8 cellular contexts compared by ENCODE assay signal in genomic region chr20:25057234-25058050, GRCh38. TPM values are rescaled to one million over a fixed set of nuclear protein-coding genes. Genes with fewer than 3 reads are reported as not detected.
A peak's percentile ranks its signal among the peaks of the same experiment; 100 is the strongest.
DNase-seq lines count a peak whose midpoint lies in the region; ATAC-seq and TF ChIP-seq lines count a peak whose summit lies in the region.

No MANE protein-coding gene starts in this region.

- no peak overlapping the region for H3K27ac Mint-ChIP-seq in Calu3 (ENCODE audit: unreplicated experiment)

- H3K27me3 Mint-ChIP-seq in Calu3 (ENCODE audit: unreplicated experiment), result peaks cover 24% of the 10 kb centered on the region

- H3K4me1 ChIP-seq in adipocyte (ENCODE audit: control insufficient read depth, insufficient read depth, low read length) (peaks cover 52% of the 10 kb centered on the region), right cardiac atrium (ENCODE audit: control insufficient read depth, insufficient read depth, low read length) (peaks cover 14% of the 10 kb centered on the region)

- peaks cover 14% of the 10 kb centered on the region for H3K36me3 Mint-ChIP-seq in Calu3 (ENCODE audit: insufficient read depth, unreplicated experiment)

- intact Hi-C loops in Calu3 (cut with micrococcal nuclease; ENCODE audit: unreplicated experiment) (no loop called here), right cardiac atrium (cut with DNase I) (no loop called here)

- whole genome bisulfite sequencing in right cardiac atrium, result under 1% methylated on average over 86 of the region's 86 CpGs

- peak overlapping the region; percentile 54 for H3K4me3 Mint-ChIP-seq in Calu3 (ENCODE audit: low read depth, unreplicated experiment)

- peak overlapping the region; percentile 85 for H3K4me3 ChIP-seq in adipocyte (ENCODE audit: low read length)
- peak overlapping the region; percentile 77 for H3K4me3 ChIP-seq in right cardiac atrium (ENCODE audit: low read length)

- TF ChIP-seq CTCF in Calu3 (IDR thresholded peaks at IDR 0.05; ENCODE audit: unreplicated experiment), result no peak

- H3K9me3 ChIP-seq in adipocyte (ENCODE audit: control insufficient read depth, low read length) (no peaks in the 10 kb centered on the region), right cardiac atrium (ENCODE audit: control insufficient read depth, low read length) (no peaks in the 10 kb centered on the region)

- H3K9ac ChIP-seq in adipocyte (ENCODE audit: low read length), result peak overlapping the region; percentile 90

- H3K4me1 Mint-ChIP-seq in Calu3 (ENCODE audit: low read depth, unreplicated experiment), result peaks cover 17% of the 10 kb centered on the region

- H3K27ac ChIP-seq in right cardiac atrium (ENCODE audit: low read length), result peak overlapping the region; percentile 59

- H3K27me3 ChIP-seq in adipocyte (replicated peaks; ENCODE audit: control insufficient read depth, insufficient read depth, low read length) (peaks cover 26% of the 10 kb centered on the region), right cardiac atrium (ENCODE audit: control insufficient read depth, insufficient read depth) (no peaks in the 10 kb centered on the region)

- no TSS peak for BruUV-seq in Calu3 (replicated peaks; lab: Mats Ljungman, UMichigan)

- H3K9me3 Mint-ChIP-seq in Calu3 (ENCODE audit: low read depth, unreplicated experiment), result no peaks in the 10 kb centered on the region

- ATAC-seq in GM19468 (IDR thresholded peaks at IDR 0.05; ENCODE audit: extremely low read depth, unreplicated experiment) (peak; percentile 13), right cardiac atrium (peak; percentile 82 to 85)

- CTCF ChIA-PET in Calu3 (lab: Charles Lee), result no interaction called here

- no peaks in the 10 kb centered on the region for H3K36me3 ChIP-seq in adipocyte (ENCODE audit: control insufficient read depth, insufficient read depth, low read length, severe bottlenecking)

- peak; percentile 44 for DNase-seq in Calu3
- DNase-seq in HS-27A (ENCODE audit: low read depth), result peak; percentile 35
- peak; percentile 71 for DNase-seq in SW480 (ENCODE audit: low spot score)
- peak; percentile 84 for DNase-seq in adipocyte (ENCODE audit: low read depth)
- peak; percentile 78 to 91 (median 89) for DNase-seq in right cardiac atrium
- peak; percentile 88 for DNase-seq in retina
- no peak for DNase-seq in NCI-H1436 treated with DMSO at 0.1 percent for 48 hours (lab: John Stamatoyannopoulos, UW)

RNA-seq across cellular contexts. Expression of gene ACSS1, which starts 0.5 kb away (rescaled TPM):
- total RNA-seq in Calu3 (2022) (3.6 TPM in 2 replicates), right cardiac atrium (10 to 100 TPM; 14.8 to 61.8 (median 40.7) TPM)
- 29.3 TPM for polyA plus RNA-seq in right cardiac atrium

RNA-seq across cellular contexts. Expression of gene VSX1, which starts 24.5 kb away (rescaled TPM):
- not detected in 2 replicates for total RNA-seq in Calu3 (2022)
- under 1 TPM in 1 of 4 donors, not detected in 3; 0.44 TPM for total RNA-seq in right cardiac atrium
- polyA plus RNA-seq in right cardiac atrium, result 0.27 TPM
